In the genomic region with DNA sequence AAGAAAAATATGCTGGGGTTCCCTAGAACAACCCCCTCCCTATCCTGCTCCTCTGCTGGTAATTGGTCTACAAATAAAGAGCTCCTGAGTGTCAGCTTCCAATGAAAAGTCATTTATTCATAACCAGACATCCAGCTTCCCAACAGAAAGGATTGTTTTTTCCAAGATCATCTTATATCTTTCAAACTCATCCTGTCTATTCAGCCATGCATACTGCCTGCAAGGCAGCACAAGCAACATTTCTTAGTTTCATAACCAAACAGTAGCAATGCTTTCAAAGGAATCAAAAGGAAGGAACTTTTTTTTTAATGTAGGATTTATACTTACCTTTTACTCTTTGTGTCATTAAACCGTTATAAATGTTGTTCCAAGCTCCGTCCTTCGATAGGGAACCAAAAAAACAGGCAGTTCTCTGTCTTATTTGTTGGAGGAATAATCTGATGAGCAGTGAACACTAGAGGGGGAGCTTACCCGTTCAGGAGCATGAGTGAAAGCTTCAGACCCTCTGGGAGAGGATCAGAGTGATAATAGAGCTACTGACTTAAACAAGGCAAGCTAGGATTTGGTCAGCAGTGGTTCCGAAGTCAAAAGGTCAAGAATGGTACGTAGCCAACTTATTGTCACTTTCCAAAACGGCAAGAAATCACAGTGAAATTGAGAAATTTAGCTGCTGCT, we compare ENCODE assay signal across 8 cellular contexts.
DNase-seq lines count a peak whose midpoint lies in the region; ATAC-seq and TF ChIP-seq lines count a peak whose summit lies in the region.

No MANE protein-coding gene starts in this region.

- H3K36me3 ChIP-seq in neuronal stem cell (replicated peaks in 1 of 2; ENCODE audit: control insufficient read depth in 2 of 2, insufficient read depth in 2 of 2, low read length in 2 of 2), result no peaks in the 10 kb centered on the region

- no peaks in the 10 kb centered on the region for H3K27me3 ChIP-seq in neuronal stem cell (ENCODE audit: control insufficient read depth in 3 of 3, insufficient read depth in 3 of 3, low read depth in 1 of 3, low read length in 3 of 3)

- H2BK15ac ChIP-seq in neuronal stem cell (ENCODE audit: low read length), result no peak overlapping the region

- no CpG with 5 or more reads among the region's 7 CpGs for WGBS in neuronal stem cell (ENCODE audit: extremely low coverage in 2 of 2, insufficient read length in 2 of 2, insufficient replicate concordance in 1 of 2), 2 donors

- H2AK5ac ChIP-seq in neuronal stem cell (ENCODE audit: low read depth, low read length), result no peak overlapping the region

- ATAC-seq in HG02885 (IDR thresholded peaks at IDR 0.05; ENCODE audit: poor library complexity, unreplicated experiment) (no peak), HG02852 (IDR thresholded peaks at IDR 0.05; ENCODE audit: unreplicated experiment) (no peak)

- H2BK120ac ChIP-seq in neuronal stem cell (ENCODE audit: low read depth, low read length), result no peak overlapping the region

- H3K79me1 ChIP-seq in neuronal stem cell (ENCODE audit: low read depth, low read length), result no peaks in the 10 kb centered on the region

- peak overlapping the region; percentile 6 for H3K4me3 ChIP-seq in epithelial cell of proximal tubule (ENCODE audit: low read depth, low read length)
- H3K4me3 ChIP-seq in neuronal stem cell (ENCODE audit: low read length in 2 of 2), result peak overlapping the region in 1 of 2 donors; percentile 38

- H3K23ac ChIP-seq in neuronal stem cell (ENCODE audit: low read depth, low read length, poor library complexity), result no peak overlapping the region

- peak overlapping the region; percentile 65 for H2AFZ ChIP-seq in neuronal stem cell (ENCODE audit: low read length)

- H2BK5ac ChIP-seq in neuronal stem cell (ENCODE audit: low read length), result no peak overlapping the region

- H4K8ac ChIP-seq in neuronal stem cell (ENCODE audit: low read depth, low read length), result no peak overlapping the region

- in situ Hi-C loops in G401 (cut with HindIII; ENCODE audit: low sequenced_read_pairs), result no loop called here

- peak; percentile 58 for TF ChIP-seq CTCF in epithelial cell of proximal tubule (conservative IDR thresholded peaks at IDR 0.05; ENCODE audit: low read depth, low read length)

- no peak overlapping the region for H3K18ac ChIP-seq in neuronal stem cell (ENCODE audit: low read length)

- H4K91ac ChIP-seq in neuronal stem cell (ENCODE audit: low read depth, low read length, poor library complexity), result no peak overlapping the region

- H3K9me3 ChIP-seq in neuronal stem cell (replicated peaks in 1 of 2; ENCODE audit: control insufficient read depth in 2 of 2, insufficient read depth in 1 of 2, low read depth in 1 of 2, low read length in 2 of 2), result peaks cover 0 to 9% of the 10 kb centered on the region in 2 donors

- H3K4me1 ChIP-seq in neuronal stem cell (ENCODE audit: control insufficient read depth in 2 of 2, insufficient read depth in 1 of 2, low read depth in 1 of 2, low read length in 2 of 2), result peaks cover 0 to 10% of the 10 kb centered on the region in 2 donors

- H3K14ac ChIP-seq in neuronal stem cell (ENCODE audit: low read length), result no peak overlapping the region

- peak; percentile 79 for DNase-seq in G401 (ENCODE audit: low spot score)
- peak; percentile 72 for DNase-seq in NCI-H82 (lab: John Stamatoyannopoulos, UW)
- no peak for DNase-seq in epithelial cell of proximal tubule (ENCODE audit: low read depth)
- peak; percentile 62 for DNase-seq in neuronal stem cell (ENCODE audit: low spot score)
- DNase-seq in activated naive CD4-positive, alpha-beta T cell treated with anti-CD3 and anti-CD28 coated beads, Interleukin-2, amount 50 U/mL, for 16 hours, result no peak
- no peak for DNase-seq in dedifferentiated amniotic fluid mesenchymal stem cell (ENCODE audit: extremely low spot score)

- H2BK12ac ChIP-seq in neuronal stem cell (ENCODE audit: low read length), result no peak overlapping the region

- no peak overlapping the region for H3K27ac ChIP-seq in neuronal stem cell (replicated peaks; ENCODE audit: low read length)

- H3K4ac ChIP-seq in neuronal stem cell (ENCODE audit: low read length), result no peak overlapping the region

- no peak overlapping the region for H3K4me2 ChIP-seq in neuronal stem cell (ENCODE audit: insufficient read depth, low read length, poor library complexity, severe bottlenecking)

- no peak overlapping the region for H3K9ac ChIP-seq in neuronal stem cell (ENCODE audit: low read depth, low read length, poor library complexity)

Comparison
In these comparisons a context has a peak if more than half of its experiments do, and no peak if none do; other contexts are left out.
1. DNase-seq: peak in G401 (single experiment), NCI-H82 (single experiment) and neuronal stem cell (single experiment); none in epithelial cell of proximal tubule (single experiment), activated naive CD4-positive, alpha-beta T cell treated with anti-CD3 and anti-CD28 coated beads, Interleukin-2, amount 50 U/mL, for 16 hours (single experiment) and dedifferentiated amniotic fluid mesenchymal stem cell (single experiment).